In the genomic region with DNA sequence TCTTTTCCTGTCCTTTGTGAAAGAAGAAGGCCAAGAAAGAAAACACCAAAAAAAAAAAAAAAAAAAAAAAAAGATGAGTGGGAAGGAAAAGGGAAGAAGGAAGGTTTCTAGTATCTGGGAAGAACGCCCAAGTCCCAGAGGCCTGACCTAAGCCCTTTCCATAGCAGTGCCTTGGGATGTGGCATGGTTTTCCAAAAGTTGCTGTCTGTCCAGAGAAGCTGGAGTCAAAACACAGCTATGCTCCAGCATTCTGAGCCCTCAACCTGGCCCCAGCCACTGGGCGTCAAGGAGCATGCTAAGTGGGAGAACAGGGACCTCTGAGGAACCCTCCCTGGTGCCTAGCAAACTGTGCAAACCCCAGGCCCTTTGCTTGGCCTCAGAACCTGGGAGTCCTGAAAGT, we compare ENCODE assay signal across 12 cellular contexts.
DNase-seq lines count a peak whose midpoint lies in the region; ATAC-seq and TF ChIP-seq lines count a peak whose summit lies in the region.
"Had no signal": no experiment of that assay in that cellular context is flagged by ENCODE, and none has a peak within 500 bp of the region (broad histone marks: within the 10 kb centered on the region; RNA-seq: fewer than 3 reads in every experiment).

No MANE protein-coding gene starts in this region.

- H3K27ac ChIP-seq in prostate gland, result peak overlapping the region; percentile 84 to 87
- H3K27ac ChIP-seq: dorsolateral prefrontal cortex had no signal

- no peak for TF ChIP-seq CTCF in prostate gland (IDR thresholded peaks at IDR 0.05)

- no peak for TF ChIP-seq POLR2A in prostate gland (IDR thresholded peaks at IDR 0.05)

- peak; percentile 56 for ATAC-seq in Right ventricle myocardium inferior

- intact Hi-C loops in Right ventricle myocardium inferior (cut with DNase I), result no loop called here
- intact Hi-C loops in prostate gland (cut with DNase I), result loop anchor here (2.0 kb wide), 1 partner anchor 71 kb away; no protein-coding TSS in a partner anchor
- intact Hi-C loops in head of caudate nucleus (cut with DNase I), result no loop called here

- H3K9me3 ChIP-seq in prostate gland, result no peaks in the 10 kb centered on the region

- WGBS in prostate gland, result 56% methylated on average over 2 of the region's 2 CpGs

- H3K27me3 ChIP-seq in prostate gland (replicated peaks; ENCODE audit: insufficient read depth), result no peaks in the 10 kb centered on the region

- no peaks in the 10 kb centered on the region for H3K36me3 ChIP-seq in prostate gland

- DNase-seq in activated effector memory CD4-positive, alpha-beta T cell treated with anti-CD3 and anti-CD28 coated beads, Interleukin-2, amount 50 U/mL, for 16 hours, result peak; percentile 50
- no peak for DNase-seq in activated effector memory CD4-positive, alpha-beta T cell treated with Interleukin-2 at 50 U/mL for 16 hours
- DNase-seq in Right ventricle myocardium inferior (ENCODE audit: missing footprints) (no peak), prostate gland (ENCODE audit: low spot score) (no peak), SIG-M5 treated with dmso at 0.1 percent for 504 hours (lab: John Stamatoyannopoulos, UW; ENCODE audit: unreplicated experiment) (no peak), SKM-1 treated with dmso at 0.1 percent for 144 hours (lab: John Stamatoyannopoulos, UW; ENCODE audit: unreplicated experiment) (no peak), head of caudate nucleus (no peak)
- DNase-seq in activated CD4-positive, alpha-beta T cell treated with anti-CD3 and anti-CD28 coated beads, Interleukin-2, amount 50 U/mL, for 1 hour, result no peak
- DNase-seq: 8988T, mesendoderm, NCI-H2171 had no signal

- H3K4me3 ChIP-seq in prostate gland, result no peak overlapping the region
- H3K4me3 ChIP-seq: dorsolateral prefrontal cortex had no signal

- H3K4me1 ChIP-seq in prostate gland (replicated peaks), result peaks cover 13% of the 10 kb centered on the region
